ENCODE assay signal across 10 cellular contexts in the genomic region with DNA sequence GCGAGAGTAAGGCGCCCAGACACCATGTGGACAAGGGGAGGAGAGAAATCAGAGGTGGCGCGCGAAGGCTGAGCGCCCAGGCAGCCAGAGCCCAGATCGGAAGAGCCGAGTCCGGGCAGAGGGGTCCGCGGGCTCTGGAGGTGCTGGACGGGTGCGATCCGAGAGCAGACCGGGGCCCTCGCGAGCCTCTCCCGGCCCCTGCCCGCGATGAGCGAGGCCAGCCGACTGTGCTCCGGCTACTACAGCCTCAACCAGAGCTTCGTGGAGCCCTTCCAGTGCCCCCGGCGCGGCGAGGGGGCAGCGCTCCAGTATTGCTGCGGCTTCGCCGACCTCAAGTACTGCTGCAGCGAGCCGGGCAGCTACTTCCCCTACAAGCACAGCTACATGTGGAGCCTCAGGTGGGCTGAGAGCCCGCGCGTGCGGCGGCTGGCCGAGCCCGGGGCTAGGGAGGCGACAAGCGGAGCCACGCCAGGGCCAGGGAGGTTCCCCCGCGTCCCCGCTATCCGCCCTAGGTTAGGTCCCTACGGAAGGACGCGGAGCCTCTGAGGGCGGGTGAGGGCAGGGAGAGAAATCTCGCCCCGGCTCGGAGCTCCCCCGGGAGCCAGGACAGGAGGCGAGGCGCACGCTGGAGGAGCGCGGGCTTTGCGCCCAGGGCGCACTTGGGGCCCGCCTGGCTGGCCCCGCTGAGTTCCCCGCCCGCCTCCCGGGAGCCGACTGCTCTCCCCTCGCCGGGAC. TPM values are rescaled to one million over a fixed set of nuclear protein-coding genes. Genes with fewer than 3 reads are reported as not detected.
A peak's percentile ranks its signal among the peaks of the same experiment; 100 is the strongest.
DNase-seq lines count a peak whose midpoint lies in the region; ATAC-seq and TF ChIP-seq lines count a peak whose summit lies in the region.
"Had no signal": no experiment of that assay in that cellular context is flagged by ENCODE, and none has a peak within 500 bp of the region (broad histone marks: within the 10 kb centered on the region; RNA-seq: fewer than 3 reads in every experiment).

A gene (plus strand): TSS at position 87 of the 735 bp plus-strand sequence. CDS start 121 bp downstream, at position 208.

- under 1% methylated on average over 71 of the region's 71 CpGs for WGBS in urinary bladder

- H3K9me3 ChIP-seq in ES-I3 (ENCODE audit: control insufficient read depth, insufficient read depth, low read length) (no peaks in the 10 kb centered on the region), ascending aorta (no peaks in the 10 kb centered on the region)

- DNase-seq in Kasumi-1 (lab: John Stamatoyannopoulos, UW), result peak; percentile 80 to 81
- no peak for DNase-seq in ascending aorta (ENCODE audit: low spot score in 2 of 2)
- DNase-seq in islet precursor cell, result peak; percentile 81
- DNase-seq in dedifferentiated amniotic fluid mesenchymal stem cell (ENCODE audit: extremely low spot score), result no peak
- no peak for DNase-seq in GF-D8 (lab: John Stamatoyannopoulos, UW)

- ATAC-seq in GM18511 (IDR thresholded peaks at IDR 0.05; ENCODE audit: unreplicated experiment), result no peak

- H3K36me3 ChIP-seq in ES-I3 (ENCODE audit: insufficient read depth, low read length) (no peaks in the 10 kb centered on the region), ascending aorta (no peaks in the 10 kb centered on the region), urinary bladder (ENCODE audit: insufficient read depth) (no peaks in the 10 kb centered on the region)

- peak within 1 kb of the TSS; percentile 67 for H3K9ac ChIP-seq in ES-I3 (ENCODE audit: low read depth, low read length)

- H3K27me3 ChIP-seq in ascending aorta, result no peaks in the 10 kb centered on the region

- intact Hi-C loops in ascending aorta (cut with DNase I), result no loop called here

- H3K27ac ChIP-seq in ascending aorta (no peak within 1 kb of the TSS), urinary bladder (ENCODE audit: low read depth) (no peak within 1 kb of the TSS)

- H3K4me3 ChIP-seq in ascending aorta (peak within 1 kb of the TSS; percentile 39 to 48), urinary bladder (ENCODE audit: low read depth, low read length) (peak within 1 kb of the TSS; percentile 10)

- TF ChIP-seq CTCF in ascending aorta (IDR thresholded peaks at IDR 0.05), result no peak

- H3K4me1 ChIP-seq in ES-I3 (ENCODE audit: insufficient read depth, low read length), result peaks cover 9% of the 10 kb centered on the region
- H3K4me1 ChIP-seq in ascending aorta, result no peaks in the 10 kb centered on the region
- no peaks in the 10 kb centered on the region for H3K4me1 ChIP-seq in urinary bladder (ENCODE audit: insufficient read depth)

RNA-seq across cellular contexts. Expression of the gene that starts here (rescaled TPM):
- total RNA-seq in ascending aorta, result not detected
- not detected for total RNA-seq in urinary bladder
- polyA plus RNA-seq in urinary bladder, result not detected
- total RNA-seq: mononuclear cell, NCI-H460 had no signal

Comparison
In these comparisons a context has a peak if more than half of its experiments do, and no peak if none do; other contexts are left out.
1. DNase-seq: peak in Kasumi-1 (2 of 2) and islet precursor cell (single experiment); none in ascending aorta (0 of 2), dedifferentiated amniotic fluid mesenchymal stem cell (single experiment) and GF-D8 (single experiment).